In genomic region chr4:188403272-188403671, GRCh38 we compare ENCODE assay signal across 18 cellular contexts.
DNase-seq lines count a peak whose midpoint lies in the region; ATAC-seq and TF ChIP-seq lines count a peak whose summit lies in the region.
"Had no signal": no experiment of that assay in that cellular context is flagged by ENCODE, and none has a peak within 500 bp of the region (broad histone marks: within the 10 kb centered on the region; RNA-seq: fewer than 3 reads in every experiment).

No MANE protein-coding gene starts in this region.

- TF ChIP-seq CTCF in LNCaP clone FGC (IDR thresholded peaks at IDR 0.05; ENCODE audit: control insufficient read depth, extremely low read depth, insufficient read depth) (peak; percentile 31), VCaP (conservative IDR thresholded peaks at IDR 0.05) (peak; percentile 59)

- no peak overlapping the region for H3K27ac ChIP-seq in VCaP
- H3K27ac ChIP-seq: right atrium auricular region had no signal

- peak; percentile 14 for DNase-seq in AG20443 (ENCODE audit: low spot score)
- DNase-seq in LNCaP clone FGC (ENCODE audit: low read depth), result no peak
- DNase-seq in iPS DF 19.7 (ENCODE audit: low read depth, low spot score), result peak; percentile 42
- DNase-seq in NCI-H2196 (lab: John Stamatoyannopoulos, UW; ENCODE audit: unreplicated experiment), result no peak
- no peak for DNase-seq in AG08396 (ENCODE audit: low spot score)
- no peak for DNase-seq in SW 1271 (lab: John Stamatoyannopoulos, UW)
- DNase-seq: activated CD8-positive, alpha-beta memory T cell treated with anti-CD3 and anti-CD28 coated beads for 24 hours; activated naive CD8-positive, alpha-beta T cell treated with anti-CD3 and anti-CD28 coated beads for 36 hours; Calu3; cortex of kidney; left ventricle myocardium superior; NCI-H1417; NCI-H2227 treated with DMSO at 0.1 percent for 48 hours; occipital lobe; stimulated activated naive CD8-positive, alpha-beta T cell treated with anti-CD3 and anti-CD28 coated beads, Interleukin-15, Interleukin-2, amounts not matched to agents 100 U/mL and 50 U/mL, for 24 hours had no signal

- H3K4me3 ChIP-seq in LNCaP clone FGC (ENCODE audit: low read depth, low read length), result no peak overlapping the region
- H3K4me3 ChIP-seq: right atrium auricular region had no signal

- ATAC-seq in HG03108 (IDR thresholded peaks at IDR 0.05; ENCODE audit: unreplicated experiment), result no peak
- ATAC-seq: left ventricle myocardium superior; stimulated activated naive CD8-positive, alpha-beta T cell treated with anti-CD3 and anti-CD28 coated beads, Interleukin-15, Interleukin-2, amounts not matched to agents 100 U/mL and 50 U/mL, for 24 hours had no signal

Comparison
In these comparisons a context has a peak if more than half of its experiments do, and no peak if none do; other contexts are left out.
1. DNase-seq: peak in AG20443 (single experiment) and iPS DF 19.7 (single experiment); none in LNCaP clone FGC (single experiment), NCI-H2196 (single experiment), AG08396 (single experiment) and SW 1271 (0 of 2).